11 cellular contexts compared by ENCODE assay signal in genomic region chr3:11510001-11510760, GRCh38.
DNase-seq lines count a peak whose midpoint lies in the region; ATAC-seq and TF ChIP-seq lines count a peak whose summit lies in the region.
"Had no signal": no experiment of that assay in that cellular context is flagged by ENCODE, and none has a peak within 500 bp of the region (broad histone marks: within the 10 kb centered on the region; RNA-seq: fewer than 3 reads in every experiment).

No MANE protein-coding gene starts in this region.

- no peaks in the 10 kb centered on the region for H3K27me3 ChIP-seq in adrenal gland
- H3K27me3 ChIP-seq in lung (ENCODE audit: control insufficient read depth, insufficient read depth) = no peaks in the 10 kb centered on the region
- H3K27me3 ChIP-seq in tibial artery = no peaks in the 10 kb centered on the region

- DNase-seq in NCI-H2107 treated with DMSO at 0.1 percent for 48 hours (lab: John Stamatoyannopoulos, UW; ENCODE audit: unreplicated experiment) = peak; percentile 27
- DNase-seq in NCI-H2107 (lab: John Stamatoyannopoulos, UW) = no peak
- DNase-seq in adrenal gland = peak in 3 of 7 donors; percentile 27 to 43 (median 41)
- no peak for DNase-seq in lung (ENCODE audit: low spot score)
- peak; percentile 49 to 74 for DNase-seq in tibial artery
- no peak for DNase-seq in substantia nigra (lab: John Stamatoyannopoulos, UW)
- DNase-seq: ACHN; activated naive CD4-positive, alpha-beta T cell treated with anti-CD3 and anti-CD28 coated beads, Interleukin-2, amount 50 U/mL, for 16 hours; NCI-H146 had no signal

- H3K4me3 ChIP-seq in adrenal gland (peak overlapping the region in 1 of 4 donors; percentile 6), lung (no peak overlapping the region), tibial artery (no peak overlapping the region)

- no peak for ATAC-seq in lung (ENCODE audit: insufficient read depth, low FRiP score)
- ATAC-seq in HG03280 (IDR thresholded peaks at IDR 0.05; ENCODE audit: unreplicated experiment) = no peak
- no peak for ATAC-seq in esophagus mucosa

- no peak for TF ChIP-seq POLR2A in adrenal gland (IDR thresholded peaks at IDR 0.05)

- TF ChIP-seq CTCF in adrenal gland (IDR thresholded peaks at IDR 0.05) (no peak), lung (IDR thresholded peaks at IDR 0.05; ENCODE audit: control extremely low read depth, extremely low read depth) (no peak), tibial artery (IDR thresholded peaks at IDR 0.05) (no peak)

- intact Hi-C loops in adrenal gland (cut with DNase I) = no loop called here
- intact Hi-C loops in tibial artery (cut with DNase I; ENCODE audit: low total_unique reads) = no loop called here

- H3K36me3 ChIP-seq in adrenal gland (replicated peaks in 1 of 2) (no peaks in the 10 kb centered on the region), lung (ENCODE audit: control insufficient read depth in 2 of 2, insufficient read depth in 2 of 2, low read length in 2 of 2) (peaks cover 0 to 1% of the 10 kb centered on the region in 2 donors), tibial artery (no peaks in the 10 kb centered on the region)

- H3K9me3 ChIP-seq in adrenal gland (replicated peaks in 1 of 3) = no peaks in the 10 kb centered on the region
- H3K9me3 ChIP-seq in lung (ENCODE audit: control insufficient read depth in 2 of 2, insufficient read depth in 1 of 2, low read length in 1 of 2) = no peaks in the 10 kb centered on the region
- no peaks in the 10 kb centered on the region for H3K9me3 ChIP-seq in tibial artery

- WGBS in adrenal gland, 4 donors = 55 to 61% (median 58%) methylated on average over 10 of the region's 10 CpGs
- 72 to 83% methylated on average over 10 of the region's 10 CpGs for WGBS in lung, 2 donors

- peak overlapping the region in 4 of 5 donors; percentile 73 to 87 (median 81) for H3K27ac ChIP-seq in adrenal gland
- H3K27ac ChIP-seq in lung (ENCODE audit: low read depth in 1 of 2, low read length in 1 of 2) = peak overlapping the region; percentile 45 to 62
- peak overlapping the region; percentile 85 to 92 for H3K27ac ChIP-seq in tibial artery
- no peak overlapping the region for H3K27ac ChIP-seq in substantia nigra (ENCODE audit: low read depth, low read length, poor library complexity, severe bottlenecking)

- H3K4me1 ChIP-seq in adrenal gland (replicated peaks in 1 of 2) (peaks cover 23 to 51% of the 10 kb centered on the region in 2 donors), lung (ENCODE audit: control insufficient read depth in 2 of 2, insufficient read depth in 2 of 2, low read length in 2 of 2) (peaks cover 22 to 25% of the 10 kb centered on the region in 2 donors), tibial artery (peaks cover 0 to 54% (median 45%) of the 10 kb centered on the region in 4 donors)

Comparison
In these comparisons a context has a peak if more than half of its experiments do, and no peak if none do; other contexts are left out.
1. DNase-seq: peak in NCI-H2107 treated with DMSO at 0.1 percent for 48 hours (single experiment) and tibial artery (2 of 2); none in NCI-H2107 (single experiment), lung (single experiment) and substantia nigra (0 of 49).